In genomic region chr20:17964632-17965031, GRCh38 we compare ENCODE assay signal across 9 cellular contexts. TPM values are rescaled to one million over a fixed set of nuclear protein-coding genes. Genes with fewer than 3 reads are reported as not detected.
DNase-seq lines count a peak whose midpoint lies in the region; ATAC-seq, FAIRE-seq and TF ChIP-seq lines count a peak whose summit lies in the region.
"Had no signal": no experiment of that assay in that cellular context is flagged by ENCODE, and none has a peak within 500 bp of the region (broad histone marks: within the 10 kb centered on the region; RNA-seq: fewer than 3 reads in every experiment).

No MANE protein-coding gene starts in this region.

- no peak for TF ChIP-seq POLR2A in thyroid gland (IDR thresholded peaks at IDR 0.05)

- no peaks in the 10 kb centered on the region for H3K27me3 ChIP-seq in thyroid gland

- H3K36me3 ChIP-seq in kidney (ENCODE audit: control insufficient read depth in 1 of 2, insufficient read depth in 2 of 2, low read length in 2 of 2) (no peaks in the 10 kb centered on the region), thyroid gland (no peaks in the 10 kb centered on the region)

- H3K9me3 ChIP-seq in kidney (ENCODE audit: control insufficient read depth in 1 of 2, low read length in 2 of 2) (no peaks in the 10 kb centered on the region), thyroid gland (no peaks in the 10 kb centered on the region)
- H3K9me3 ChIP-seq: mucosa of descending colon had no signal

- 39 to 48% methylated on average over 3 of the region's 3 CpGs for WGBS in thyroid gland, 2 donors

- H3K27ac ChIP-seq in kidney (ENCODE audit: low read depth in 2 of 2, low read length in 2 of 2) (peak overlapping the region; percentile 55 to 81), thyroid gland (peak overlapping the region; percentile 98 to 99 (median 99))

- H3K4me3 Mint-ChIP-seq in activated T-cell treated with anti-CD3 and anti-CD28 coated beads, Interleukin-2, amount 50 U/mL, for 4 hours = peak overlapping the region; percentile 95
- H3K4me3 Mint-ChIP-seq in activated CD8-positive, alpha-beta T cell treated with anti-CD3 and anti-CD28 coated beads, Interleukin-2, amount 10 ng/mL, durations not matched to agents 7 days and 5 days = peak overlapping the region; percentile 99

- peaks cover 30 to 43% of the 10 kb centered on the region in 2 donors for H3K4me1 ChIP-seq in kidney (ENCODE audit: control insufficient read depth in 1 of 2, insufficient read depth in 1 of 2, low read depth in 1 of 2, low read length in 2 of 2)
- peaks cover 58 to 63% of the 10 kb centered on the region in 2 donors for H3K4me1 ChIP-seq in thyroid gland

- peaks cover 50% of the 10 kb centered on the region for H3K36me3 Mint-ChIP-seq in activated T-cell treated with anti-CD3 and anti-CD28 coated beads, Interleukin-2, amount 50 U/mL, for 4 hours (ENCODE audit: insufficient read depth)
- H3K36me3 Mint-ChIP-seq in activated CD8-positive, alpha-beta T cell treated with anti-CD3 and anti-CD28 coated beads, Interleukin-2, amount 10 ng/mL, durations not matched to agents 7 days and 5 days (ENCODE audit: low read depth) = peaks cover 75% of the 10 kb centered on the region

- H3K4me3 ChIP-seq in kidney (ENCODE audit: low read length in 2 of 2) (peak overlapping the region in 1 of 2 donors; percentile 74), thyroid gland (replicated peaks in 1 of 3) (no peak overlapping the region)
- H3K4me3 ChIP-seq: mucosa of descending colon had no signal

- intact Hi-C loops in kidney (cut with DNase I) (no loop called here), thyroid gland (cut with DNase I) (no loop called here)

- H3K9ac ChIP-seq in kidney (ENCODE audit: low read length in 2 of 2) = peak overlapping the region; percentile 13 to 41

- peaks cover 67% of the 10 kb centered on the region for H3K4me1 Mint-ChIP-seq in activated T-cell treated with anti-CD3 and anti-CD28 coated beads, Interleukin-2, amount 50 U/mL, for 4 hours (ENCODE audit: low read depth)
- peaks cover 61% of the 10 kb centered on the region for H3K4me1 Mint-ChIP-seq in activated CD8-positive, alpha-beta T cell treated with anti-CD3 and anti-CD28 coated beads, Interleukin-2, amount 10 ng/mL, durations not matched to agents 7 days and 5 days (ENCODE audit: low read depth)

- H3K27me3 Mint-ChIP-seq in activated T-cell treated with anti-CD3 and anti-CD28 coated beads, Interleukin-2, amount 50 U/mL, for 4 hours (ENCODE audit: low read depth) = no peaks in the 10 kb centered on the region
- no peaks in the 10 kb centered on the region for H3K27me3 Mint-ChIP-seq in activated CD8-positive, alpha-beta T cell treated with anti-CD3 and anti-CD28 coated beads, Interleukin-2, amount 10 ng/mL, durations not matched to agents 7 days and 5 days (ENCODE audit: low read depth)

- TF ChIP-seq CTCF in kidney (IDR thresholded peaks at IDR 0.05; ENCODE audit: borderline replicate concordance, extremely low read depth, insufficient read depth) (no peak), thyroid gland (IDR thresholded peaks at IDR 0.05) (no peak)

- ATAC-seq in activated T-cell treated with anti-CD3 and anti-CD28 coated beads, Interleukin-2, amount 50 U/mL, for 4 hours = no peak
- no peak for ATAC-seq in activated CD8-positive, alpha-beta T cell treated with anti-CD3 and anti-CD28 coated beads, Interleukin-2, amount 10 ng/mL, durations not matched to agents 7 days and 5 days
- ATAC-seq: mucosa of descending colon had no signal

- no peaks in the 10 kb centered on the region for H3K9me3 Mint-ChIP-seq in activated T-cell treated with anti-CD3 and anti-CD28 coated beads, Interleukin-2, amount 50 U/mL, for 4 hours
- H3K9me3 Mint-ChIP-seq in activated CD8-positive, alpha-beta T cell treated with anti-CD3 and anti-CD28 coated beads, Interleukin-2, amount 10 ng/mL, durations not matched to agents 7 days and 5 days (ENCODE audit: insufficient read depth) = no peaks in the 10 kb centered on the region

- FAIRE-seq in kidney (lab: Jason Lieb, UNC) = no peak
- FAIRE-seq in RCC 7860 (lab: Jason Lieb, UNC) = no peak

- no peak for DNase-seq in activated T-cell treated with anti-CD3 and anti-CD28 coated beads, Interleukin-2, amount 50 U/mL, for 4 hours
- no peak for DNase-seq in activated T-cell treated with anti-CD3 and anti-CD28 coated beads for 4 hours
- DNase-seq in activated CD8-positive, alpha-beta T cell treated with anti-CD3 and anti-CD28 coated beads, Interleukin-2, amount 10 ng/mL, durations not matched to agents 7 days and 5 days = no peak
- no peak for DNase-seq in kidney
- no peak for DNase-seq in thyroid gland
- DNase-seq in RCC 7860 (ENCODE audit: low spot score) = no peak
- DNase-seq in SIG-M5 treated with dmso at 0.1 percent for 504 hours (lab: John Stamatoyannopoulos, UW; ENCODE audit: unreplicated experiment) = no peak
- no peak for DNase-seq in activated CD4-positive, alpha-beta T cell treated with anti-CD3 and anti-CD28 coated beads for 1 hour

- peak overlapping the region; percentile 99 for H3K27ac Mint-ChIP-seq in activated CD8-positive, alpha-beta T cell treated with anti-CD3 and anti-CD28 coated beads, Interleukin-2, amount 10 ng/mL, durations not matched to agents 7 days and 5 days

- CTCF ChIA-PET in activated CD8-positive, alpha-beta T cell treated with anti-CD3 and anti-CD28 coated beads, Interleukin-2, amount 10 ng/mL, durations not matched to agents 7 days and 5 days (lab: Charles Lee) = interaction anchor here (1.8 to 9.5 kb wide), 3 partner anchors 9 to 282 kb away, joined by 9 to 100 read pairs (median 17); partner anchors contain the start of gene RRBP1

- POLR2A ChIA-PET in activated CD8-positive, alpha-beta T cell treated with anti-CD3 and anti-CD28 coated beads, Interleukin-2, amount 10 ng/mL, durations not matched to agents 7 days and 5 days (lab: Charles Lee) = interaction anchor here (1.0 to 2.1 kb wide), 5 partner anchors 18 to 543 kb away, joined by 3 to 5 read pairs (median 4); no protein-coding TSS in a partner anchor

RNA-seq across cellular contexts. Expression of gene SNX5, which starts 4.0 kb away (rescaled TPM):
- total RNA-seq in activated T-cell treated with anti-CD3 and anti-CD28 coated beads, Interleukin-2, amount 50 U/mL, for 4 hours = 100 to 1,000 TPM; 148 to 177 (median 168) TPM
- total RNA-seq in activated CD8-positive, alpha-beta T cell treated with anti-CD3 and anti-CD28 coated beads, Interleukin-2, amount 10 ng/mL, durations not matched to agents 7 days and 5 days = 100 to 1,000 TPM; 168 to 177 TPM
- total RNA-seq in kidney (94.9 TPM), thyroid gland (100 to 1,000 TPM; 247 to 346 (median 270) TPM)
- 133 TPM for polyA plus RNA-seq in kidney (ENCODE audit: insufficient read depth, low read depth, low replicate concordance)

RNA-seq across cellular contexts. Expression of gene MGME1, which starts 4.2 kb away (rescaled TPM):
- 10 to 100 TPM; 14.4 to 16.6 (median 16.2) TPM for total RNA-seq in activated T-cell treated with anti-CD3 and anti-CD28 coated beads, Interleukin-2, amount 50 U/mL, for 4 hours
- total RNA-seq in activated CD8-positive, alpha-beta T cell treated with anti-CD3 and anti-CD28 coated beads, Interleukin-2, amount 10 ng/mL, durations not matched to agents 7 days and 5 days = 10 to 100 TPM; 39.4 to 46.9 TPM
- total RNA-seq in kidney = 15.5 TPM
- 16.7 TPM for polyA plus RNA-seq in kidney (ENCODE audit: insufficient read depth, low read depth, low replicate concordance)
- total RNA-seq in thyroid gland = 10 to 100 TPM; 14.6 to 24.2 (median 16.8) TPM
